ENCODE assay signal across 9 cellular contexts in the genomic region with DNA sequence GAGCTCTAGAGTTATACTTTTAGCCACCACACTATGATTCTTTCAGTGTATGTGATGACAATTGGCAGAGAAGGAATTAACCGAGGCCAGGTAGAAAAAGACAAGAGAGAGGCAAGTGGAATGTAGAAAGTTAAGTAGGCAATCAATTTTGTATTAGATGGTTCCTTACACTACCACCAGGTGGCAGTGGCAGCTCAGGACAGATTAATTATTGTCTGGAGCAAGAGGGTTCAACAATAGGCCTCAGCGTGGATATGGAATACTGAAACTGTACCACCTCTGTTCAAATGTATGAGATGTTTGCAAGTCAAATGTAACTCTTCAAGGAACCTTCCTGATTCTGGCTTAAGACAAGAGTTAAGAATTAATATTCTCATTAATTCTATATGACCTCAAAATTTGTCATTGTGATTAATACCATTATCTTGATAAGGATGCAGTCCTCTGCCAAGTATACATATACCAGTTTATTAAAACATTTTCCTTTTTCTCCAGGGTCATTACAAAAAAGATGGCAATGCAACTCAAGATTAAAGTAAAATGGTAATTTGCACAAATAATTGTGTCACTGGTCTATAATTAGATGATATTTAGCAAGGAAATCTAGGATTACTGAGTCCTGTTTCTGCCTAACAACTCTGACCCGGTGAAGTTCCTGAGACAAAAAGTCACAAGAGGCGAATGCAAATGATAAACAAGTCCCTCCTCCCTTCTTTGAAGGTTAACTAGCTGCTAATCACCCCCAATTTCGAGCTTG.
DNase-seq lines count a peak whose midpoint lies in the region; ATAC-seq and TF ChIP-seq lines count a peak whose summit lies in the region.
"Had no signal": no experiment of that assay in that cellular context is flagged by ENCODE, and none has a peak within 500 bp of the region (broad histone marks: within the 10 kb centered on the region; RNA-seq: fewer than 3 reads in every experiment).

No MANE protein-coding gene starts in this region.

- H3K4me1 Mint-ChIP-seq in activated T-helper 1 cell treated with anti-CD3 and anti-CD28 coated beads, Interleukin-12 subunit alpha, Interleukin-12 subunit beta, Interleukin-2, Interleukin-4 antibody, amounts not matched to agents 30 ng/mL and 10 ng/mL and 1 ng/mL, durations not matched to agents 14 hours and 24 hours and 36 hours (ENCODE audit: low read depth): no peaks in the 10 kb centered on the region
- H3K4me1 Mint-ChIP-seq: activated naive CD4-positive, alpha-beta T cell treated with anti-CD3 and anti-CD28 coated beads, Interleukin-2, amount 50 U/mL, for 24 hours had no signal

- no peaks in the 10 kb centered on the region for H3K36me3 Mint-ChIP-seq in activated T-helper 1 cell treated with anti-CD3 and anti-CD28 coated beads, Interleukin-12 subunit alpha, Interleukin-12 subunit beta, Interleukin-2, Interleukin-4 antibody, amounts not matched to agents 30 ng/mL and 10 ng/mL and 1 ng/mL, durations not matched to agents 14 hours and 24 hours and 36 hours (ENCODE audit: low read depth)
- H3K36me3 Mint-ChIP-seq: activated naive CD4-positive, alpha-beta T cell treated with anti-CD3 and anti-CD28 coated beads, Interleukin-2, amount 50 U/mL, for 24 hours had no signal

- no peak for TF ChIP-seq POLR2A in right lobe of liver (IDR thresholded peaks at IDR 0.05)

- H3K9me3 Mint-ChIP-seq in activated T-helper 1 cell treated with anti-CD3 and anti-CD28 coated beads, Interleukin-12 subunit alpha, Interleukin-12 subunit beta, Interleukin-2, Interleukin-4 antibody, amounts not matched to agents 30 ng/mL and 10 ng/mL and 1 ng/mL, durations not matched to agents 14 hours and 24 hours and 36 hours: no peaks in the 10 kb centered on the region

- no peak overlapping the region for H3K27ac ChIP-seq in right lobe of liver

- no peaks in the 10 kb centered on the region for H3K27me3 Mint-ChIP-seq in activated T-helper 1 cell treated with anti-CD3 and anti-CD28 coated beads, Interleukin-12 subunit alpha, Interleukin-12 subunit beta, Interleukin-2, Interleukin-4 antibody, amounts not matched to agents 30 ng/mL and 10 ng/mL and 1 ng/mL, durations not matched to agents 14 hours and 24 hours and 36 hours (ENCODE audit: insufficient read depth)
- H3K27me3 Mint-ChIP-seq: activated naive CD4-positive, alpha-beta T cell treated with anti-CD3 and anti-CD28 coated beads, Interleukin-2, amount 50 U/mL, for 24 hours had no signal

- intact Hi-C loops in right lobe of liver (cut with DNase I): no loop called here
- intact Hi-C loops in activated T-helper 1 cell treated with anti-CD3 and anti-CD28 coated beads, Interleukin-12 subunit alpha, Interleukin-12 subunit beta, Interleukin-2, Interleukin-4 antibody, amounts not matched to agents 30 ng/mL and 10 ng/mL and 1 ng/mL, durations not matched to agents 14 hours and 24 hours and 36 hours (cut with micrococcal nuclease): loop anchor here (1.0 kb wide), 2 partner anchors 84 to 135 kb away; no protein-coding TSS in a partner anchor

- DNase-seq in DMS153 (lab: John Stamatoyannopoulos, UW) (peak; percentile 15), NOMO-1 treated with DMSO at 0.1 percent for 48 hours (lab: John Stamatoyannopoulos, UW; ENCODE audit: unreplicated experiment) (peak; percentile 56), cerebellar cortex (ENCODE audit: low spot score) (peak; percentile 91), right lobe of liver (peak in 2 of 3 donors; percentile 24 to 52), OCI-M2 (lab: John Stamatoyannopoulos, UW; ENCODE audit: unreplicated experiment) (no peak)
- no peak for DNase-seq in activated T-helper 1 cell treated with anti-CD3 and anti-CD28 coated beads, Interleukin-12 subunit alpha, Interleukin-12 subunit beta, Interleukin-2, Interleukin-4 antibody, amounts not matched to agents 30 ng/mL and 10 ng/mL and 1 ng/mL, durations not matched to agents 14 hours and 24 hours and 36 hours (ENCODE audit: low spot score)

- H3K36me3 ChIP-seq in right lobe of liver: no peaks in the 10 kb centered on the region

- WGBS in right lobe of liver (ENCODE audit: insufficient coverage, low coverage, low lambda C conversion rate, missing lambda C conversion rate): 35% methylated on average over 4 of the region's 5 CpGs

- no peak overlapping the region for H3K4me3 ChIP-seq in right lobe of liver

- no peaks in the 10 kb centered on the region for H3K9me3 ChIP-seq in right lobe of liver

- no peaks in the 10 kb centered on the region for H3K27me3 ChIP-seq in right lobe of liver

- peak; percentile 80 for ATAC-seq in GM19035 (IDR thresholded peaks at IDR 0.05; ENCODE audit: unreplicated experiment)
- peak; percentile 84 for ATAC-seq in HG03139 (IDR thresholded peaks at IDR 0.05; ENCODE audit: unreplicated experiment)
- ATAC-seq in right lobe of liver: peak; percentile 86 to 93 (median 88)

- TF ChIP-seq CTCF in right lobe of liver (IDR thresholded peaks at IDR 0.05): peak; percentile 72 to 85 (median 81)

- H3K4me3 Mint-ChIP-seq in activated T-helper 1 cell treated with anti-CD3 and anti-CD28 coated beads, Interleukin-12 subunit alpha, Interleukin-12 subunit beta, Interleukin-2, Interleukin-4 antibody, amounts not matched to agents 30 ng/mL and 10 ng/mL and 1 ng/mL, durations not matched to agents 14 hours and 24 hours and 36 hours: no peak overlapping the region
- H3K4me3 Mint-ChIP-seq: activated naive CD4-positive, alpha-beta T cell treated with anti-CD3 and anti-CD28 coated beads, Interleukin-2, amount 50 U/mL, for 24 hours had no signal

- no peaks in the 10 kb centered on the region for H3K4me1 ChIP-seq in right lobe of liver

- no peak overlapping the region for H3K27ac Mint-ChIP-seq in activated T-helper 1 cell treated with anti-CD3 and anti-CD28 coated beads, Interleukin-12 subunit alpha, Interleukin-12 subunit beta, Interleukin-2, Interleukin-4 antibody, amounts not matched to agents 30 ng/mL and 10 ng/mL and 1 ng/mL, durations not matched to agents 14 hours and 24 hours and 36 hours
- H3K27ac Mint-ChIP-seq: activated naive CD4-positive, alpha-beta T cell treated with anti-CD3 and anti-CD28 coated beads, Interleukin-2, amount 50 U/mL, for 24 hours had no signal

Comparison
In these comparisons a context has a peak if more than half of its experiments do, and no peak if none do; other contexts are left out.
1. DNase-seq: peak in DMS153 (single experiment), NOMO-1 treated with DMSO at 0.1 percent for 48 hours (single experiment), cerebellar cortex (single experiment) and right lobe of liver (2 of 3); none in OCI-M2 (single experiment) and activated T-helper 1 cell treated with anti-CD3 and anti-CD28 coated beads, Interleukin-12 subunit alpha, Interleukin-12 subunit beta, Interleukin-2, Interleukin-4 antibody, amounts not matched to agents 30 ng/mL and 10 ng/mL and 1 ng/mL, durations not matched to agents 14 hours and 24 hours and 36 hours (single experiment).
2. Peak in every context shown above with its lines, with median percentiles within 50 percentile points of each other: ATAC-seq.